Comparison of ENCODE assay signal across 8 cellular contexts in the genomic region with DNA sequence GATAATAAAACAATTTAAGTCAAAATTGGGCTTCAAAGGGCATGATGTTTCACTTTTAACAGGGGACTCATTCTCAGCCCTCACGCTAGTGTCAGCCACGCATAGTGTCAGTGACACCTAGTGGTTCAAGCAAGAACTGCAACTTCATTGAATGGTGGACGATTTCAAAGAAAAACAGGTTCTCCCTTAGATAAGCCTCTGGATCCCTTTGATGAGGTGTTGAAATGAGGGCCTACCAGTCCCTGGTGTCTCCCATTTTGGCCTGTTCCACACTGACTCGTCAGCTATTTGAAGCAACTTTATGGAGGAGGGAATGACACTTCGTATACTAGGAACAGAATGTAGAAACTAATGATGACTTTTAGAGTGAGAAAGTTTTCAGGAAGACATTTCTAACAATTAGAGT. TPM values are rescaled to one million over a fixed set of nuclear protein-coding genes. Genes with fewer than 3 reads are reported as not detected.
A peak's percentile ranks its signal among the peaks of the same experiment; 100 is the strongest.
DNase-seq lines count a peak whose midpoint lies in the region; ATAC-seq and TF ChIP-seq lines count a peak whose summit lies in the region.

No MANE protein-coding gene starts in this region.

- H3K4me3 ChIP-seq in GM06990 (replicated peaks; ENCODE audit: low read depth, low read length): no peak overlapping the region
- no peak overlapping the region for H3K4me3 ChIP-seq in fibroblast of mammary gland (ENCODE audit: control insufficient read depth, low read depth, low read length)
- H3K4me3 ChIP-seq in neural progenitor cell: no peak overlapping the region

- H3K4me1 Mint-ChIP-seq in neural progenitor cell: no peaks in the 10 kb centered on the region

- no peaks in the 10 kb centered on the region; the same call in 1 of the 2 replicates for H3K27me3 ChIP-seq in GM06990 (replicated peaks; ENCODE audit: control insufficient read depth, insufficient read depth, low read length)
- H3K27me3 ChIP-seq in neural progenitor cell: no peaks in the 10 kb centered on the region

- no peaks in the 10 kb centered on the region for H3K9me3 Mint-ChIP-seq in neural progenitor cell

- H2AFZ ChIP-seq in neural progenitor cell (replicated peaks): peak overlapping the region; percentile 43

- no peaks in the 10 kb centered on the region for H3K36me3 Mint-ChIP-seq in neural progenitor cell

- TF ChIP-seq CTCF in AG09319 (IDR thresholded peaks at IDR 0.05; ENCODE audit: low read depth, low read length) (peak; percentile 86), GM06990 (IDR thresholded peaks at IDR 0.05; ENCODE audit: insufficient read depth, low read length, poor library complexity, severe bottlenecking) (peak; percentile 82), fibroblast of mammary gland (conservative IDR thresholded peaks at IDR 0.05; ENCODE audit: control insufficient read depth, insufficient read depth, low read depth, low read length) (peak; percentile 88), neural progenitor cell (IDR thresholded peaks at IDR 0.05) (peak; percentile 79)

- H4K20me1 ChIP-seq in neural progenitor cell (ENCODE audit: low read depth): no peaks in the 10 kb centered on the region

- H3K79me2 ChIP-seq in neural progenitor cell (ENCODE audit: low read depth): no peaks in the 10 kb centered on the region

- H3K9me3 ChIP-seq in neural progenitor cell (ENCODE audit: low read depth): no peaks in the 10 kb centered on the region

- H3K27me3 Mint-ChIP-seq in neural progenitor cell (ENCODE audit: insufficient read depth, low read depth): peaks cover 2% of the 10 kb centered on the region

- H3F3A ChIP-seq in neural progenitor cell (ENCODE audit: low read depth): no peaks in the 10 kb centered on the region

- DNase-seq in AG09319 (ENCODE audit: extremely low read depth, low read depth) (no peak), GM06990 (ENCODE audit: extremely low read depth, insufficient read length) (no peak), NCI-H1092 treated with DMSO at 0.1 percent for 48 hours (lab: John Stamatoyannopoulos, UW) (peak; percentile 27), fibroblast of mammary gland (ENCODE audit: low read depth) (peak; percentile 37), neural progenitor cell (ENCODE audit: low spot score) (peak; percentile 67)
- peak; percentile 11 to 24 for DNase-seq in activated CD4-positive, alpha-beta T cell treated with anti-CD3 and anti-CD28 coated beads, Interleukin-2, amount 50 U/mL, for 48 hours

- H3K4me1 ChIP-seq in neural progenitor cell: no peaks in the 10 kb centered on the region

- no peak overlapping the region for H3K4me2 ChIP-seq in neural progenitor cell

- peak overlapping the region; percentile 52 for H3K27ac Mint-ChIP-seq in neural progenitor cell

- H3K9ac ChIP-seq in neural progenitor cell: no peak overlapping the region

- H3K4me3 Mint-ChIP-seq in neural progenitor cell: no peak overlapping the region

- H3K36me3 ChIP-seq in GM06990 (ENCODE audit: control insufficient read depth, insufficient read depth, low read length): no peaks in the 10 kb centered on the region
- H3K36me3 ChIP-seq in neural progenitor cell: no peaks in the 10 kb centered on the region

- H3K27ac ChIP-seq in neural progenitor cell: no peak overlapping the region

- ATAC-seq in GM19455 (IDR thresholded peaks at IDR 0.05; ENCODE audit: unreplicated experiment) (no peak), GM21576 (IDR thresholded peaks at IDR 0.05; ENCODE audit: unreplicated experiment) (no peak)

RNA-seq across cellular contexts. Expression of gene FCRL5, which starts 56.2 kb away (rescaled TPM):
- not detected in 2 replicates for total RNA-seq in neural progenitor cell (ENCODE audit: low replicate concordance)

Comparison
In these comparisons a context has a peak if more than half of its experiments do, and no peak if none do; other contexts are left out.
1. DNase-seq: peak in NCI-H1092 treated with DMSO at 0.1 percent for 48 hours (single experiment), activated CD4-positive, alpha-beta T cell treated with anti-CD3 and anti-CD28 coated beads, Interleukin-2, amount 50 U/mL, for 48 hours (2 of 2), fibroblast of mammary gland (single experiment) and neural progenitor cell (single experiment); none in AG09319 (single experiment) and GM06990 (single experiment).
2. Peak in every context shown above with its lines, with median percentiles within 50 percentile points of each other: CTCF ChIP-seq.